26 cellular contexts compared by ENCODE assay signal in the genomic region with DNA sequence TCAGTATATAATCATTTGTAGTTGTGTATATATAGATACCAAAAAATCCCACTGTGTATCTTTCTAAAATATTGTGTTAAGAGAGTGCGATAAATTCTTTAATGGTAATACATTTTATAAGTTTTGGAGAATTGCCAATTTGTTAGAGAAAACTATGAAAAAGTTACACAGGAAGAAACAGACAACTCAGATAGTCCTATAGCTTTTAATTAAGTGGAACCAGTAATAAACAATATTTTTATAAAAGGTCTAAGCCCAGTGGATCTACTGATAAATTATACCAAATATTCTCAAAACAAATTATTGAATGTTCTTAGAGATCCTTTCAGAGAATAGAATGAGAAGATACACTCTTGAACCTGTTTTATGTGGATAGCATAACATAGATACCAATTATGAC.
"Had no signal": no experiment of that assay in that cellular context is flagged by ENCODE, and none has a peak within 500 bp of the region (broad histone marks: within the 10 kb centered on the region; RNA-seq: fewer than 3 reads in every experiment).

No MANE protein-coding gene starts in this region.

- H3K27me3 ChIP-seq: stomach, suprapubic skin, testis, tibial artery, tibial nerve, transverse colon, upper lobe of left lung, upper lobe of right lung, uterus, vagina had no signal

- H3K36me3 ChIP-seq: thoracic aorta, transverse colon, upper lobe of right lung, uterus, vagina had no signal

- ATAC-seq: stimulated activated effector memory CD8-positive, alpha-beta T cell treated with anti-CD3 and anti-CD28 coated beads, Interleukin-12 subunit alpha, Interleukin-12 subunit beta, amount 100 ng/mL, for 72 hours; stimulated activated memory B cell treated with anti-CD40 and anti-IgM and Interleukin-4, amounts not matched to agents 10 μg/mL and 1 μg/mL and 100 μg/mL, for 72 hours; stimulated activated naive B cell treated with anti-CD40 and anti-IgM and Interleukin-4, amounts not matched to agents 10 μg/mL and 1 μg/mL and 100 μg/mL, for 72 hours; stimulated activated naive CD8-positive, alpha-beta T cell treated with anti-CD3 and anti-CD28 coated beads, Interleukin-15, amount 100 ng/mL, for 72 hours; stimulated activated naive CD8-positive, alpha-beta T cell treated with anti-CD3 and anti-CD28 coated beads, Interleukin-15, Interleukin-2, amounts not matched to agents 100 U/mL and 50 U/mL, for 24 hours; upper lobe of right lung had no signal

- H3K4me1 ChIP-seq: stomach, suprapubic skin, testis, tibial artery, tibial nerve, transverse colon, upper lobe of left lung, upper lobe of right lung, uterus, vagina had no signal

- DNase-seq: stimulated activated CD4-positive, alpha-beta T cell treated with anti-CD3 and anti-CD28 coated beads, Interleukin-2, amount 100 ng/mL, for 48 hours; stimulated activated CD4-positive, alpha-beta T cell treated with anti-CD3 and anti-CD28 coated beads, Interleukin-4, amount 100 ng/mL, for 1 hour; stimulated activated CD4-positive, alpha-beta T cell treated with anti-CD3 and anti-CD28 coated beads, Interleukin-4, amount 100 ng/mL, for 24 hours; stimulated activated CD4-positive, alpha-beta T cell treated with anti-CD3 and anti-CD28 coated beads, Interleukin-4, amount 100 ng/mL, for 4 hours; stimulated activated CD8-positive, alpha-beta memory T cell treated with anti-CD3 and anti-CD28 coated beads, Interleukin-4, amount 100 ng/mL, for 48 hours; stimulated activated naive B cell treated with anti-CD40 and anti-IgM and Interleukin-4, amounts not matched to agents 10 μg/mL and 1 μg/mL and 100 μg/mL, for 72 hours; stimulated activated naive CD4-positive, alpha-beta T cell; stimulated activated naive CD4-positive, alpha-beta T cell treated with Interleukin-2 at 50 U/mL for 16 hours; stimulated activated naive CD8-positive, alpha-beta T cell treated with anti-CD3 and anti-CD28 coated beads, Interleukin-15, amount 100 ng/mL, for 72 hours; stimulated activated naive CD8-positive, alpha-beta T cell treated with anti-CD3 and anti-CD28 coated beads, Interleukin-15, Interleukin-2, amounts not matched to agents 100 U/mL and 50 U/mL, for 24 hours; stomach; substantia nigra; testis; tibial artery; transverse colon; trophoblast cell; upper lobe of left lung; upper lobe of right lung; uterus had no signal

- H3K27ac ChIP-seq: stomach, suprapubic skin, testis, thoracic aorta, tibial artery, tibial nerve, transverse colon, upper lobe of left lung, upper lobe of right lung, uterus, vagina had no signal

- H3K4me3 ChIP-seq: stomach, suprapubic skin, testis, thoracic aorta, tibial artery, tibial nerve, transverse colon, upper lobe of left lung, upper lobe of right lung, uterus, vagina had no signal

- H3K9me3 ChIP-seq: testis, thoracic aorta, vagina had no signal

- FAIRE-seq: urothelium cell line had no signal
